In genomic region chr19:55476100-55476775, GRCh38 we compare ENCODE assay signal across 8 cellular contexts. TPM values are rescaled to one million over a fixed set of nuclear protein-coding genes. Genes with fewer than 3 reads are reported as not detected.
DNase-seq lines count a peak whose midpoint lies in the region; ATAC-seq and TF ChIP-seq lines count a peak whose summit lies in the region.

TSS of gene ZNF628 (plus strand) at chr19:55476617. CDS start at chr19:55479911, 3,294 bp downstream.

- DNase-seq in AG04450 (ENCODE audit: low read depth, low spot score), result peak; percentile 92
- DNase-seq in NCI-H2227 treated with DMSO at 0.1 percent for 48 hours (lab: John Stamatoyannopoulos, UW), result peak; percentile 100
- peak; percentile 97 for DNase-seq in activated B cell treated with CpG ODN at 0.5 μM for 24 hours
- DNase-seq in caudate nucleus (lab: John Stamatoyannopoulos, UW), result peak; percentile 82 to 99 (median 98)
- DNase-seq in iris pigment epithelial cell (ENCODE audit: low read depth), result peak; percentile 99
- peak; percentile 93 to 97 for DNase-seq in stimulated activated CD4-positive, alpha-beta T cell treated with anti-CD3 and anti-CD28 coated beads, Interleukin-12 subunit alpha, Interleukin-12 subunit beta, amount 100 ng/mL, for 24 hours (ENCODE audit: low read depth in 2 of 2)

- H3K27ac Mint-ChIP-seq in activated B cell treated with CpG ODN at 0.5 μM for 24 hours, result peak within 1 kb of the TSS; percentile 89

- CTCF ChIA-PET in AG04450 (lab: Charles Lee) (interaction anchor here (0.7 to 5.5 kb wide), 6 partner anchors 9 to 185 kb away, joined by 3 to 77 read pairs (median 7); no protein-coding TSS in a partner anchor), activated B cell treated with CpG ODN at 0.5 μM for 24 hours (lab: Charles Lee) (interaction anchor here (1.3 to 4.3 kb wide), 5 partner anchors 9 to 157 kb away, joined by 3 to 29 read pairs (median 5); partner anchors contain the start of gene ISOC2)

- no peaks in the 10 kb centered on the region for H3K9me3 ChIP-seq in AG04450 (ENCODE audit: control insufficient read depth, insufficient read depth, low read length)

- H3K27ac ChIP-seq in AG04450 (ENCODE audit: low read depth, low read length) (peak within 1 kb of the TSS; percentile 57), caudate nucleus (ENCODE audit: low read depth, low read length) (peak within 1 kb of the TSS; percentile 95)

- ATAC-seq in GM18909 (IDR thresholded peaks at IDR 0.05; ENCODE audit: poor library complexity, unreplicated experiment) (peak; percentile 91), HG03175 (IDR thresholded peaks at IDR 0.05; ENCODE audit: unreplicated experiment) (peak; percentile 94), activated B cell treated with CpG ODN at 0.5 μM for 24 hours (ENCODE audit: low read depth) (peak; percentile 90)

- no peaks in the 10 kb centered on the region for H3K27me3 Mint-ChIP-seq in activated B cell treated with CpG ODN at 0.5 μM for 24 hours

- no peaks in the 10 kb centered on the region for H3K9me3 Mint-ChIP-seq in activated B cell treated with CpG ODN at 0.5 μM for 24 hours

- peak within 1 kb of the TSS; percentile 72 for H3K4me3 ChIP-seq in AG04450 (ENCODE audit: low read depth, low read length)

- peaks cover 33% of the 10 kb centered on the region for H3K4me1 Mint-ChIP-seq in activated B cell treated with CpG ODN at 0.5 μM for 24 hours

- H3K27me3 ChIP-seq in AG04450 (ENCODE audit: control insufficient read depth, insufficient read depth, low read length), result no peaks in the 10 kb centered on the region

- TF ChIP-seq CTCF in AG04450 (IDR thresholded peaks at IDR 0.05; ENCODE audit: low read depth, low read length), result no peak
- no peak for TF ChIP-seq CTCF in activated B cell treated with CpG ODN at 0.5 μM for 24 hours (IDR thresholded peaks at IDR 0.05)

- POLR2A ChIA-PET in AG04450 (lab: Yijun Ruan, JAX), result interaction anchor here (0.5 to 2.5 kb wide), 15 partner anchors 8 to 261 kb away, joined by 3 to 21 read pairs (median 6); partner anchors contain the start of genes ISOC2, NAT14, PPP6R1 and SSC5D
- POLR2A ChIA-PET in activated B cell treated with CpG ODN at 0.5 μM for 24 hours (lab: Charles Lee), result interaction anchor here (0.5 to 2.9 kb wide), 37 partner anchors 10 to 1361 kb away, joined by 3 to 49 read pairs (median 5); partner anchors contain the start of genes CCDC106, FIZ1, ISOC2 and KMT5C

- H3K36me3 Mint-ChIP-seq in activated B cell treated with CpG ODN at 0.5 μM for 24 hours (ENCODE audit: low read depth), result peaks cover 9% of the 10 kb centered on the region

- intact Hi-C loops in activated B cell treated with CpG ODN at 0.5 μM for 24 hours (cut with micrococcal nuclease), result loop anchor here (1.0 to 2.0 kb wide), 14 partner anchors 9 to 1027 kb away; partner anchors contain the start of genes FIZ1, ISOC2, KMT5C and LENG8

- peak within 1 kb of the TSS; percentile 91 for H3K4me3 Mint-ChIP-seq in activated B cell treated with CpG ODN at 0.5 μM for 24 hours

RNA-seq across cellular contexts. Expression of gene ZNF628, which starts in this region (rescaled TPM):
- 0.12 and 0.31 TPM in 2 replicates for polyA plus RNA-seq in AG04450 (2011; rRNA removed)
- 0.35 and 0.46 TPM in 2 replicates for polyA minus RNA-seq in AG04450 (2011; rRNA and poly(A)+ RNA removed)
- 10.4 and 12.7 TPM in 2 replicates for total RNA-seq in activated B cell treated with CpG ODN at 0.5 μM for 24 hours

Comparison
In these comparisons a context has a peak if more than half of its experiments do, and no peak if none do; other contexts are left out.
1. Peak in every context shown above with its lines: DNase-seq, ATAC-seq, H3K4me3 ChIP-seq and H3K27ac ChIP-seq.
2. Peak in DNase-seq, H3K4me3 ChIP-seq and H3K27ac ChIP-seq in AG04450; RNA of the gene not detected or under 1 TPM.